In genomic region chr1:64474639-64475038, GRCh38 we compare ENCODE assay signal across 11 cellular contexts. TPM values are rescaled to one million over a fixed set of nuclear protein-coding genes. Genes with fewer than 3 reads are reported as not detected.
DNase-seq lines count a peak whose midpoint lies in the region; ATAC-seq and TF ChIP-seq lines count a peak whose summit lies in the region.
"Had no signal": no experiment of that assay in that cellular context is flagged by ENCODE, and none has a peak within 500 bp of the region (broad histone marks: within the 10 kb centered on the region; RNA-seq: fewer than 3 reads in every experiment).

No MANE protein-coding gene starts in this region.

- no peak overlapping the region for H3K4me3 ChIP-seq in MG63
- H3K4me3 ChIP-seq in ectodermal cell (ENCODE audit: insufficient read depth, low read depth, low read length) = peak overlapping the region; percentile 11
- no peak overlapping the region for H3K4me3 ChIP-seq in lower lobe of right lung
- H3K4me3 ChIP-seq in coronary artery = no peak overlapping the region

- H3K27ac ChIP-seq in ectodermal cell (ENCODE audit: insufficient read depth, low read depth, low read length, poor library complexity, severe bottlenecking) (no peak overlapping the region), lower lobe of right lung (no peak overlapping the region), coronary artery (peak overlapping the region in 1 of 2 donors; percentile 25)
- H3K27ac ChIP-seq: HL-60 had no signal

- peak; percentile 34 to 49 for ATAC-seq in lower lobe of right lung
- ATAC-seq in GM21526 (IDR thresholded peaks at IDR 0.05; ENCODE audit: low FRiP score, unreplicated experiment) = no peak

- H3K4me1 ChIP-seq in ectodermal cell (ENCODE audit: control insufficient read depth, insufficient read depth, low read length) (peaks cover 43% of the 10 kb centered on the region), lower lobe of right lung (peaks cover 55% of the 10 kb centered on the region)

- peak; percentile 62 for DNase-seq in ACHN
- peak; percentile 92 for DNase-seq in MG63
- DNase-seq in lower lobe of right lung = peak; percentile 74
- DNase-seq in HPDE6-E6E7 (ENCODE audit: extremely low spot score) = no peak
- no peak for DNase-seq in activated T-cell treated with anti-CD3 and anti-CD28 coated beads for 4 hours
- no peak for DNase-seq in coronary artery (ENCODE audit: low spot score)
- DNase-seq: activated CD4-positive, CD25-positive, alpha-beta regulatory T cell; NCI-H526 treated with DMSO at 0.1 percent for 48 hours had no signal

- in situ Hi-C loops in ACHN (cut with HindIII; ENCODE audit: low pct_ligation_motif_present, low pct_unique_long_range_greater_than_20kb, low sequenced_read_pairs) = no loop called here

- 90 to 92% methylated on average over 2 of the region's 2 CpGs for WGBS in ectodermal cell, 2 experiments

- H3K36me3 ChIP-seq in MG63 = no peaks in the 10 kb centered on the region
- no peaks in the 10 kb centered on the region for H3K36me3 ChIP-seq in ectodermal cell (ENCODE audit: control insufficient read depth, insufficient read depth, low read length)
- H3K36me3 ChIP-seq in lower lobe of right lung = no peaks in the 10 kb centered on the region

- H3K27me3 ChIP-seq in MG63 (no peaks in the 10 kb centered on the region), ectodermal cell (ENCODE audit: control insufficient read depth, insufficient read depth, low read length, poor library complexity, severe bottlenecking) (no peaks in the 10 kb centered on the region), lower lobe of right lung (ENCODE audit: low read depth) (peaks cover 5% of the 10 kb centered on the region)

- H3K9me3 ChIP-seq in MG63 (no peaks in the 10 kb centered on the region), ectodermal cell (ENCODE audit: control insufficient read depth, low read length) (no peaks in the 10 kb centered on the region), lower lobe of right lung (no peaks in the 10 kb centered on the region)

- TF ChIP-seq CTCF in lower lobe of right lung (IDR thresholded peaks at IDR 0.05) (no peak), coronary artery (IDR thresholded peaks at IDR 0.05) (no peak)

- intact Hi-C loops in lower lobe of right lung (cut with DNase I) = no loop called here

RNA-seq across cellular contexts. Expression of gene CACHD1, which starts 4.7 kb away (rescaled TPM):
- 2.6 and 5.7 TPM in 2 replicates for total RNA-seq in MG63 (2014; rRNA removed; shearing (Covaris generic); ENCODE audit: low replicate concordance)
- polyA plus RNA-seq in ectodermal cell (2013, experiment 1 of 4) = 131 TPM
- 172 TPM for polyA plus RNA-seq in ectodermal cell (2013, experiment 2 of 4)
- 107 TPM for polyA plus RNA-seq in ectodermal cell (2013, experiment 3 of 4)
- polyA plus RNA-seq in ectodermal cell (2013, experiment 4 of 4) = 120 TPM
- 32.0 TPM for total RNA-seq in lower lobe of right lung

Comparison
In these comparisons a context has a peak if more than half of its experiments do, and no peak if none do; other contexts are left out.
1. DNase-seq: peak in ACHN (single experiment), MG63 (single experiment) and lower lobe of right lung (single experiment); none in HPDE6-E6E7 (single experiment), activated T-cell treated with anti-CD3 and anti-CD28 coated beads for 4 hours (single experiment) and coronary artery (single experiment).